In genomic region chr17:66522591-66523272, GRCh38 we compare ENCODE assay signal across 14 cellular contexts.
DNase-seq lines count a peak whose midpoint lies in the region; ATAC-seq, FAIRE-seq and TF ChIP-seq lines count a peak whose summit lies in the region.
"Had no signal": no experiment of that assay in that cellular context is flagged by ENCODE, and none has a peak within 500 bp of the region (broad histone marks: within the 10 kb centered on the region; RNA-seq: fewer than 3 reads in every experiment).

No MANE protein-coding gene starts in this region.

- H3K27ac Mint-ChIP-seq in CD8-positive, alpha-beta T cell = peak overlapping the region; percentile 58
- H3K27ac Mint-ChIP-seq in activated naive CD8-positive, alpha-beta T cell treated with anti-CD3 and anti-CD28 coated beads, Interleukin-2, amount 50 U/mL, for 24 hours = peak overlapping the region; percentile 65
- H3K27ac Mint-ChIP-seq in nephron = peak overlapping the region in 2 of 3 experiments; percentile 59 to 60
- no peak overlapping the region for H3K27ac Mint-ChIP-seq in immature natural killer cell
- H3K27ac Mint-ChIP-seq: mesothelial cell of epicardium had no signal

- no peak for TF ChIP-seq POLR2A in body of pancreas (IDR thresholded peaks at IDR 0.05)

- H3K27me3 Mint-ChIP-seq in CD8-positive, alpha-beta T cell (ENCODE audit: low read depth) = no peaks in the 10 kb centered on the region
- H3K27me3 Mint-ChIP-seq in activated naive CD8-positive, alpha-beta T cell treated with anti-CD3 and anti-CD28 coated beads, Interleukin-2, amount 50 U/mL, for 24 hours = no peaks in the 10 kb centered on the region
- H3K27me3 Mint-ChIP-seq in nephron (ENCODE audit: low read depth) = no peaks in the 10 kb centered on the region
- peaks cover 0 to 2% (median 1%) of the 10 kb centered on the region in 3 donors for H3K27me3 Mint-ChIP-seq in immature natural killer cell (ENCODE audit: low read depth in 3 of 3)

- H3K27me3 ChIP-seq in CD8-positive, alpha-beta T cell (ENCODE audit: insufficient read depth, low read length) = no peaks in the 10 kb centered on the region
- no peaks in the 10 kb centered on the region for H3K27me3 ChIP-seq in body of pancreas
- H3K27me3 ChIP-seq: esophagus squamous epithelium had no signal

- no peak for TF ChIP-seq CTCF in CD8-positive, alpha-beta T cell (IDR thresholded peaks at IDR 0.05)
- TF ChIP-seq CTCF in nephron (IDR thresholded peaks at IDR 0.05; ENCODE audit: unreplicated experiment in 3 of 3) (no peak), body of pancreas (IDR thresholded peaks at IDR 0.05) (no peak)

- DNase-seq in CD8-positive, alpha-beta T cell = no peak
- DNase-seq in HTR-8/SVneo (ENCODE audit: insufficient read length, low spot score) (no peak), A172 (ENCODE audit: low spot score) (no peak), body of pancreas (no peak), NCI-H748 (lab: John Stamatoyannopoulos, UW; ENCODE audit: unreplicated experiment) (no peak), immature natural killer cell (no peak)
- no peak for DNase-seq in activated naive CD8-positive, alpha-beta T cell treated with anti-CD3 and anti-CD28 coated beads, Interleukin-2, amount 50 U/mL, for 24 hours
- DNase-seq: central memory CD4-positive, alpha-beta T cell; esophagus squamous epithelium; NCI-H446 treated with DMSO at 0.1 percent for 48 hours; retina had no signal

- intact Hi-C loops in CD8-positive, alpha-beta T cell (cut with DNase I, micrococcal nuclease) = no loop called here
- intact Hi-C loops in body of pancreas (cut with DNase I) = no loop called here

- H3K4me1 ChIP-seq in CD8-positive, alpha-beta T cell (ENCODE audit: insufficient read depth, low read length) = peaks cover 7% of the 10 kb centered on the region
- no peaks in the 10 kb centered on the region for H3K4me1 ChIP-seq in body of pancreas

- no peak overlapping the region for H3K4me3 ChIP-seq in CD8-positive, alpha-beta T cell (ENCODE audit: low read depth, low read length)
- H3K4me3 ChIP-seq in body of pancreas = no peak overlapping the region
- H3K4me3 ChIP-seq: esophagus squamous epithelium had no signal

- no peak for ATAC-seq in CD8-positive, alpha-beta T cell
- ATAC-seq in activated naive CD8-positive, alpha-beta T cell treated with anti-CD3 and anti-CD28 coated beads, Interleukin-2, amount 50 U/mL, for 24 hours = peak; percentile 60
- no peak for ATAC-seq in body of pancreas
- ATAC-seq: Panc1 had no signal

- CTCF ChIA-PET in CD8-positive, alpha-beta T cell (lab: Charles Lee) = interaction anchor here (1.2 kb wide), 1 partner anchor 12 kb away, joined by 3 read pairs; no protein-coding TSS in a partner anchor

- no peaks in the 10 kb centered on the region for H3K9me3 ChIP-seq in CD8-positive, alpha-beta T cell (ENCODE audit: low read length)
- H3K9me3 ChIP-seq in body of pancreas = no peaks in the 10 kb centered on the region
- H3K9me3 ChIP-seq: esophagus squamous epithelium had no signal

- no peak overlapping the region for H3K27ac ChIP-seq in CD8-positive, alpha-beta T cell (ENCODE audit: low read depth, low read length)
- H3K27ac ChIP-seq in body of pancreas = no peak overlapping the region

- peak; percentile 58 for FAIRE-seq in HTR-8/SVneo (lab: Jason Lieb, UNC)

- no peak overlapping the region for H3K4me3 Mint-ChIP-seq in CD8-positive, alpha-beta T cell
- no peak overlapping the region for H3K4me3 Mint-ChIP-seq in activated naive CD8-positive, alpha-beta T cell treated with anti-CD3 and anti-CD28 coated beads, Interleukin-2, amount 50 U/mL, for 24 hours
- H3K4me3 Mint-ChIP-seq in nephron (no peak overlapping the region), immature natural killer cell (no peak overlapping the region)
- H3K4me3 Mint-ChIP-seq: mesothelial cell of epicardium had no signal

- POLR2A ChIA-PET in CD8-positive, alpha-beta T cell (lab: Charles Lee) = interaction anchor here (0.7 kb wide), 1 partner anchor 79 kb away, joined by 3 read pairs; no protein-coding TSS in a partner anchor

- peaks cover 36% of the 10 kb centered on the region for H3K36me3 Mint-ChIP-seq in CD8-positive, alpha-beta T cell
- H3K36me3 Mint-ChIP-seq in activated naive CD8-positive, alpha-beta T cell treated with anti-CD3 and anti-CD28 coated beads, Interleukin-2, amount 50 U/mL, for 24 hours (ENCODE audit: low read depth) = peaks cover 67% of the 10 kb centered on the region
- H3K36me3 Mint-ChIP-seq in nephron (ENCODE audit: low read depth) (no peaks in the 10 kb centered on the region), immature natural killer cell (peaks cover 5 to 10% (median 8%) of the 10 kb centered on the region in 3 donors)
- H3K36me3 Mint-ChIP-seq: mesothelial cell of epicardium had no signal

- peaks cover 2% of the 10 kb centered on the region for H3K9me3 Mint-ChIP-seq in CD8-positive, alpha-beta T cell
- no peaks in the 10 kb centered on the region for H3K9me3 Mint-ChIP-seq in activated naive CD8-positive, alpha-beta T cell treated with anti-CD3 and anti-CD28 coated beads, Interleukin-2, amount 50 U/mL, for 24 hours
- H3K9me3 Mint-ChIP-seq in nephron = no peaks in the 10 kb centered on the region
- H3K9me3 Mint-ChIP-seq in immature natural killer cell = no peaks in the 10 kb centered on the region
- H3K9me3 Mint-ChIP-seq: mesothelial cell of epicardium had no signal

- 86 to 93% methylated on average over 3 of the region's 3 CpGs for WGBS in body of pancreas, 2 donors

- no peaks in the 10 kb centered on the region for H3K36me3 ChIP-seq in CD8-positive, alpha-beta T cell (ENCODE audit: insufficient read depth, low read length)
- no peaks in the 10 kb centered on the region for H3K36me3 ChIP-seq in body of pancreas (replicated peaks in 1 of 2; ENCODE audit: insufficient read depth in 1 of 2, low read depth in 2 of 2)
- H3K36me3 ChIP-seq: esophagus squamous epithelium had no signal

- H3K4me1 Mint-ChIP-seq in CD8-positive, alpha-beta T cell (ENCODE audit: low read depth) = peaks cover 56% of the 10 kb centered on the region
- peaks cover 79% of the 10 kb centered on the region for H3K4me1 Mint-ChIP-seq in activated naive CD8-positive, alpha-beta T cell treated with anti-CD3 and anti-CD28 coated beads, Interleukin-2, amount 50 U/mL, for 24 hours
- H3K4me1 Mint-ChIP-seq in nephron = peaks cover 50% of the 10 kb centered on the region
- H3K4me1 Mint-ChIP-seq in immature natural killer cell = peaks cover 8 to 29% of the 10 kb centered on the region in 2 donors

Comparison
In these comparisons a context has a peak if more than half of its experiments do, and no peak if none do; other contexts are left out.
1. H3K27ac Mint-ChIP-seq: peak in CD8-positive, alpha-beta T cell (single experiment), activated naive CD8-positive, alpha-beta T cell treated with anti-CD3 and anti-CD28 coated beads, Interleukin-2, amount 50 U/mL, for 24 hours (single experiment) and nephron (2 of 3); none in immature natural killer cell (0 of 6).